Comparison of ENCODE assay signal across 17 cellular contexts in genomic region chr3:88960019-88960418, GRCh38.
DNase-seq lines count a peak whose midpoint lies in the region; ATAC-seq and TF ChIP-seq lines count a peak whose summit lies in the region.
"Had no signal": no experiment of that assay in that cellular context is flagged by ENCODE, and none has a peak within 500 bp of the region (broad histone marks: within the 10 kb centered on the region; RNA-seq: fewer than 3 reads in every experiment).

No MANE protein-coding gene starts in this region.

- WGBS in mammary epithelial cell (ENCODE audit: low coverage, missing lambda C conversion rate) = 67% methylated on average over 3 of the region's 3 CpGs

- H3K36me3 ChIP-seq in mammary epithelial cell (ENCODE audit: insufficient read depth, low read length) (no peaks in the 10 kb centered on the region), PC-3 (ENCODE audit: low read depth, low read length) (no peaks in the 10 kb centered on the region)
- H3K36me3 ChIP-seq: BLaER1 treated with 17β-estradiol and CSF1 and Interleukin-3, amounts not matched to agents 10 nM and 100 nM had no signal

- no peaks in the 10 kb centered on the region for H3K27me3 Mint-ChIP-seq in MCF 10A (ENCODE audit: insufficient read depth, unreplicated experiment)
- H3K27me3 Mint-ChIP-seq: B cell; CD4-positive, alpha-beta T cell had no signal

- no peak overlapping the region for H3K27ac Mint-ChIP-seq in MCF 10A (ENCODE audit: low read depth, unreplicated experiment)
- H3K27ac Mint-ChIP-seq: B cell; CD4-positive, alpha-beta T cell; CD8-positive, alpha-beta T cell had no signal

- H3K9me3 Mint-ChIP-seq in MCF 10A (ENCODE audit: unreplicated experiment) = no peaks in the 10 kb centered on the region

- in situ Hi-C loops in mammary epithelial cell (cut with MboI; ENCODE audit: low sequenced_read_pairs in 2 of 2) = no loop called here

- H3K4me1 ChIP-seq in mammary epithelial cell (ENCODE audit: insufficient read depth, low read length) (peaks cover 23% of the 10 kb centered on the region), PC-3 (ENCODE audit: insufficient read depth, low read length) (peaks cover 44% of the 10 kb centered on the region)
- H3K4me1 ChIP-seq: A549; BLaER1 treated with 17β-estradiol and CSF1 and Interleukin-3, amounts not matched to agents 10 nM and 100 nM; Caco-2 had no signal

- H4K20me1 ChIP-seq in mammary epithelial cell (ENCODE audit: insufficient read depth, low read length) (no peaks in the 10 kb centered on the region), PC-3 (ENCODE audit: low read length) (no peaks in the 10 kb centered on the region)
- H4K20me1 ChIP-seq: BLaER1 treated with 17β-estradiol and CSF1 and Interleukin-3, amounts not matched to agents 10 nM and 100 nM had no signal

- POLR2A ChIA-PET in MCF 10A (lab: Yijun Ruan, JAX) (interaction anchor here (0.9 kb wide), 1 partner anchor 9 kb away, joined by 3 read pairs; no protein-coding TSS in a partner anchor), PC-3 (lab: Charles Lee; ENCODE audit: unreplicated experiment) (no interaction called here)

- no peak for TF ChIP-seq CTCF in mammary epithelial cell (conservative IDR thresholded peaks at IDR 0.05 in 1 of 2, IDR thresholded peaks at IDR 0.05 in 1 of 2; ENCODE audit: extremely low read depth in 1 of 2, insufficient read depth in 1 of 2, low read depth in 1 of 2, low read length in 2 of 2)
- TF ChIP-seq CTCF in MCF 10A (IDR thresholded peaks at IDR 0.05; ENCODE audit: unreplicated experiment) = no peak
- no peak for TF ChIP-seq CTCF in PC-3 (conservative IDR thresholded peaks at IDR 0.05; ENCODE audit: low read depth, low read length)

- H2AFZ ChIP-seq in mammary epithelial cell (ENCODE audit: low read depth, low read length) (peak overlapping the region; percentile 40), PC-3 (ENCODE audit: low read length) (0 out of 2 replicates have a peak overlapping the region, but pooled peaks have one; percentile 39)

- H3K27ac ChIP-seq in mammary epithelial cell (ENCODE audit: insufficient read depth, low read depth, low read length) = no peak overlapping the region
- H3K27ac ChIP-seq in PC-3 (ENCODE audit: low read length) = peak overlapping the region; percentile 36
- H3K27ac ChIP-seq: 22Rv1; A549; BLaER1 treated with 17β-estradiol and CSF1 and Interleukin-3, amounts not matched to agents 10 nM and 100 nM; C4-2B had no signal

- H3K4me3 Mint-ChIP-seq in MCF 10A (ENCODE audit: unreplicated experiment) = no peak overlapping the region
- H3K4me3 Mint-ChIP-seq: B cell; CD4-positive, alpha-beta T cell; CD8-positive, alpha-beta T cell had no signal

- no peak overlapping the region for H3K4me2 ChIP-seq in mammary epithelial cell (ENCODE audit: insufficient read depth, low read depth, low read length)
- H3K4me2 ChIP-seq in PC-3 (ENCODE audit: low read length) = peak overlapping the region; percentile 70
- H3K4me2 ChIP-seq: A549; BLaER1 treated with 17β-estradiol and CSF1 and Interleukin-3, amounts not matched to agents 10 nM and 100 nM had no signal

- peak; percentile 58 for ATAC-seq in PC-3
- ATAC-seq: A549; CD8-positive, alpha-beta T cell had no signal

- CTCF ChIA-PET in mammary epithelial cell (lab: Charles Lee; ENCODE audit: low non-redundant PET) (no interaction called here), MCF 10A (lab: Yijun Ruan, JAX) (interaction anchor here (0.6 kb wide), 1 partner anchor 214 kb away, joined by 3 read pairs; no protein-coding TSS in a partner anchor), PC-3 (lab: Charles Lee) (no interaction called here)

- BruUV-seq in mammary epithelial cell (replicated peaks; lab: Mats Ljungman, UMichigan) (no TSS peak), MCF 10A (replicated peaks; lab: Mats Ljungman, UMichigan) (no TSS peak), PC-3 (replicated peaks; lab: Mats Ljungman, UMichigan) (no TSS peak)

- intact Hi-C loops in mammary epithelial cell (cut with micrococcal nuclease) = no loop called here
- intact Hi-C loops in MCF 10A (cut with micrococcal nuclease) = no loop called here
- intact Hi-C loops in PC-3 (cut with micrococcal nuclease) = no loop called here

- H3K4me1 Mint-ChIP-seq in MCF 10A (ENCODE audit: insufficient read depth, unreplicated experiment) = peaks cover 12% of the 10 kb centered on the region
- H3K4me1 Mint-ChIP-seq: B cell had no signal

- dilution Hi-C loops in mammary epithelial cell (cut with HindIII; ENCODE audit: low sequenced_read_pairs) = no loop called here

- DNase-seq in mammary epithelial cell (no peak), MCF 10A (ENCODE audit: unreplicated experiment) (no peak), PC-3 (peak; percentile 60), Kasumi-1 (lab: John Stamatoyannopoulos, UW) (no peak), anterior cingulate cortex (lab: John Stamatoyannopoulos, UW) (no peak)
- DNase-seq: AML-193; Caco-2; Calu3; CD4-positive, alpha-beta T cell; CD8-positive, alpha-beta T cell; DMS79 treated with DMSO at 0.1 percent for 48 hours; GF-D8 had no signal

- H3K9me3 ChIP-seq in mammary epithelial cell (replicated peaks; ENCODE audit: insufficient read depth, low read length) (no peaks in the 10 kb centered on the region), PC-3 (ENCODE audit: low read length) (no peaks in the 10 kb centered on the region)
- H3K9me3 ChIP-seq: A549; BLaER1 treated with 17β-estradiol and CSF1 and Interleukin-3, amounts not matched to agents 10 nM and 100 nM; Caco-2 had no signal

- no peak overlapping the region for H3K9ac ChIP-seq in mammary epithelial cell (ENCODE audit: insufficient read depth, low read length)
- H3K9ac ChIP-seq in PC-3 (ENCODE audit: low read length) = no peak overlapping the region
- H3K9ac ChIP-seq: BLaER1 treated with 17β-estradiol and CSF1 and Interleukin-3, amounts not matched to agents 10 nM and 100 nM had no signal

- no peaks in the 10 kb centered on the region for H3K36me3 Mint-ChIP-seq in MCF 10A (ENCODE audit: insufficient read depth, unreplicated experiment)
- H3K36me3 Mint-ChIP-seq: CD8-positive, alpha-beta T cell had no signal

- no peaks in the 10 kb centered on the region for H3K9me2 ChIP-seq in PC-3 (replicated peaks; ENCODE audit: low read length)

- H3K79me2 ChIP-seq in mammary epithelial cell (ENCODE audit: insufficient read depth, low read length) (no peaks in the 10 kb centered on the region), PC-3 (ENCODE audit: low read length) (no peaks in the 10 kb centered on the region)

- H3K4me3 ChIP-seq in mammary epithelial cell (replicated peaks in 1 of 3; ENCODE audit: insufficient read depth in 1 of 3, low read depth in 2 of 3, low read length in 3 of 3) (no peak overlapping the region), PC-3 (ENCODE audit: low read length) (peak overlapping the region; percentile 27; the same call in 1 of the 2 replicates)
- H3K4me3 ChIP-seq: A549; BLaER1 treated with 17β-estradiol and CSF1 and Interleukin-3, amounts not matched to agents 10 nM and 100 nM had no signal

- H3K27me3 ChIP-seq in mammary epithelial cell (ENCODE audit: insufficient read depth, low read length) = no peaks in the 10 kb centered on the region
- peaks cover 6% of the 10 kb centered on the region; the same call in 1 of the 2 replicates for H3K27me3 ChIP-seq in PC-3 (ENCODE audit: low read length)
- H3K27me3 ChIP-seq: BLaER1 treated with 17β-estradiol and CSF1 and Interleukin-3, amounts not matched to agents 10 nM and 100 nM had no signal

- no peaks in the 10 kb centered on the region for H3F3A ChIP-seq in PC-3 (ENCODE audit: low read length, unreplicated experiment)
